ENCODE assay signal across 8 cellular contexts in the genomic region with DNA sequence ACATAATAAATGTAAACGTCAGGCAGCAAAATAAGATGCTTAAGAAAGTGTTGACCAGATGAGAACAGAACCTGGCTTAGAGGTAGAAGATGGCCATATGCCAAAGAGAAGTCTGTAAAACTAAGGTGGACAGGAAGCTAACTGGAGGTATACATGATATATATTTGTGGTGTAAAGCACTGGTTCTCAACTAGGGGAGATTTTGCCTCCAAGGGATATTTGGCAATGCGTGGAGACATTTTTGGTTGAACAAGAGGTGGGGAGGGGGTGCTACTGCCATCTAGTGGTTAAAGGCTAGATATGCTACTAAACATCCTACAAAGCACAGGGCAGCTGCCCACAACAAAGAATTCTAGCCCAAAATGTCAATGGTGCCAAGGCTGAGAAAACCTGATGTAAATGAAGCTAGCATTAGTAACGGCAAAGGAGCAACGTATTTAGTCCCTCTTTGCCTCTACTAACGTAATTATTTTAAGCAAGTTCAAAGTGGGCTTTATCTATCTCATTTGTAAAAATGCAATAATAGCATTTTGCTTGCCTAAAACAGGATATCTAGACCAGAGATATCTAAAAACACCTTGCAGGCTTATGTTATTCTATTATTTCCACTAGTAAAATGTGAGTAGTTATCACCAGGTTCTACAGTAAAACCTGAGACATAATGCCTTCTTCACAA.
DNase-seq lines count a peak whose midpoint lies in the region; ATAC-seq and TF ChIP-seq lines count a peak whose summit lies in the region.

No MANE protein-coding gene starts in this region.

- H3K4me2 ChIP-seq in OCI-LY3 (ENCODE audit: low read length): peak overlapping the region; percentile 42; the same call in 1 of the 2 replicates
- no peak overlapping the region for H3K4me2 ChIP-seq in neuronal stem cell (ENCODE audit: insufficient read depth, low read length, poor library complexity, severe bottlenecking)

- H3K9me3 ChIP-seq in OCI-LY3 (ENCODE audit: insufficient read depth, low read length) (0 out of 2 replicates have a peak, but pooled peaks cover 7% of the 10 kb centered on the region), neuronal stem cell (replicated peaks in 1 of 2; ENCODE audit: control insufficient read depth in 2 of 2, insufficient read depth in 1 of 2, low read depth in 1 of 2, low read length in 2 of 2) (peaks cover 0 to 10% of the 10 kb centered on the region in 2 donors), upper lobe of left lung (no peaks in the 10 kb centered on the region)

- H3K14ac ChIP-seq in neuronal stem cell (ENCODE audit: low read length): no peak overlapping the region

- peak overlapping the region; percentile 40; the same call in 1 of the 2 replicates for H2AFZ ChIP-seq in OCI-LY3 (ENCODE audit: low read depth, low read length)
- H2AFZ ChIP-seq in neuronal stem cell (ENCODE audit: low read length): no peak overlapping the region

- no peaks in the 10 kb centered on the region for H4K20me1 ChIP-seq in OCI-LY3 (ENCODE audit: insufficient read depth, low read length)

- H2AK5ac ChIP-seq in neuronal stem cell (ENCODE audit: low read depth, low read length): no peak overlapping the region

- H4K91ac ChIP-seq in neuronal stem cell (ENCODE audit: low read depth, low read length, poor library complexity): no peak overlapping the region

- H3K18ac ChIP-seq in neuronal stem cell (ENCODE audit: low read length): no peak overlapping the region

- WGBS in neuronal stem cell (ENCODE audit: extremely low coverage in 2 of 2, insufficient read length in 2 of 2, insufficient replicate concordance in 1 of 2), 2 donors: no CpG with 5 or more reads among the region's 5 CpGs
- 45 to 52% methylated on average over 5 of the region's 5 CpGs for WGBS in upper lobe of left lung, 2 donors

- H3K4me3 ChIP-seq in GM12875 (ENCODE audit: low read depth, low read length) (no peak overlapping the region), OCI-LY3 (ENCODE audit: low read length) (no peak overlapping the region), fibroblast of mammary gland (ENCODE audit: control insufficient read depth, low read depth, low read length) (no peak overlapping the region), neuronal stem cell (ENCODE audit: low read length in 2 of 2) (no peak overlapping the region), upper lobe of left lung (no peak overlapping the region)

- no peak overlapping the region for H3K9ac ChIP-seq in OCI-LY3 (ENCODE audit: low read length)
- H3K9ac ChIP-seq in neuronal stem cell (ENCODE audit: low read depth, low read length, poor library complexity): no peak overlapping the region

- peak; percentile 55 for DNase-seq in A172 (ENCODE audit: low spot score)
- peak; percentile 10 for DNase-seq in HuH-7.5 (ENCODE audit: low spot score)
- DNase-seq in activated CD8-positive, alpha-beta memory T cell treated with anti-CD3 and anti-CD28 coated beads, Interleukin-2, amount 50 U/mL, for 24 hours (ENCODE audit: extremely low read depth): peak; percentile 1
- DNase-seq in fibroblast of mammary gland (ENCODE audit: low read depth): peak; percentile 74
- peak; percentile 54 for DNase-seq in neuronal stem cell (ENCODE audit: low spot score)
- DNase-seq in upper lobe of left lung: peak in 1 of 2 donors; percentile 29

- H2BK5ac ChIP-seq in neuronal stem cell (ENCODE audit: low read length): no peak overlapping the region

- H3K27me3 ChIP-seq in OCI-LY3 (ENCODE audit: low read depth, low read length): no peaks in the 10 kb centered on the region
- no peaks in the 10 kb centered on the region for H3K27me3 ChIP-seq in neuronal stem cell (ENCODE audit: control insufficient read depth in 3 of 3, insufficient read depth in 3 of 3, low read depth in 1 of 3, low read length in 3 of 3)
- H3K27me3 ChIP-seq in upper lobe of left lung: no peaks in the 10 kb centered on the region

- H2BK120ac ChIP-seq in neuronal stem cell (ENCODE audit: low read depth, low read length): no peak overlapping the region

- H2BK12ac ChIP-seq in neuronal stem cell (ENCODE audit: low read length): no peak overlapping the region

- no peak overlapping the region for H4K8ac ChIP-seq in neuronal stem cell (ENCODE audit: low read depth, low read length)

- TF ChIP-seq POLR2A in upper lobe of left lung (IDR thresholded peaks at IDR 0.05): no peak

- H3K4me1 ChIP-seq in OCI-LY3 (ENCODE audit: low read length) (peaks cover 22% of the 10 kb centered on the region), neuronal stem cell (ENCODE audit: control insufficient read depth in 2 of 2, insufficient read depth in 1 of 2, low read depth in 1 of 2, low read length in 2 of 2) (peaks cover 0 to 2% of the 10 kb centered on the region in 2 donors), upper lobe of left lung (no peaks in the 10 kb centered on the region)

- ATAC-seq in upper lobe of left lung (ENCODE audit: low FRiP score in 2 of 2): peak; percentile 78 to 85

- no peaks in the 10 kb centered on the region for H3K79me1 ChIP-seq in neuronal stem cell (ENCODE audit: low read depth, low read length)

- no peak overlapping the region for H3K4ac ChIP-seq in neuronal stem cell (ENCODE audit: low read length)

- H3K27ac ChIP-seq in OCI-LY3 (ENCODE audit: low read length) (no peak overlapping the region), neuronal stem cell (replicated peaks; ENCODE audit: low read length) (no peak overlapping the region), upper lobe of left lung (no peak overlapping the region)

- H3K23ac ChIP-seq in neuronal stem cell (ENCODE audit: low read depth, low read length, poor library complexity): no peak overlapping the region

- TF ChIP-seq EP300 in upper lobe of left lung (IDR thresholded peaks at IDR 0.05): no peak

- TF ChIP-seq CTCF in GM12875 (IDR thresholded peaks at IDR 0.05; ENCODE audit: borderline replicate concordance, insufficient read depth, low read depth, low read length): peak; percentile 69
- peak; percentile 65 for TF ChIP-seq CTCF in OCI-LY3 (IDR thresholded peaks at IDR 0.05; ENCODE audit: low read depth, low read length)
- peak; percentile 93 for TF ChIP-seq CTCF in fibroblast of mammary gland (conservative IDR thresholded peaks at IDR 0.05; ENCODE audit: control insufficient read depth, insufficient read depth, low read depth, low read length)
- peak; percentile 60 to 76 (median 65) for TF ChIP-seq CTCF in upper lobe of left lung (IDR thresholded peaks at IDR 0.05)

- H3K79me2 ChIP-seq in OCI-LY3 (ENCODE audit: low read length): no peaks in the 10 kb centered on the region

- H2BK15ac ChIP-seq in neuronal stem cell (ENCODE audit: low read length): no peak overlapping the region

- peaks cover 17% of the 10 kb centered on the region for H3K36me3 ChIP-seq in OCI-LY3 (replicated peaks; ENCODE audit: low read depth, low read length)
- no peaks in the 10 kb centered on the region for H3K36me3 ChIP-seq in neuronal stem cell (replicated peaks in 1 of 2; ENCODE audit: control insufficient read depth in 2 of 2, insufficient read depth in 2 of 2, low read length in 2 of 2)
- no peaks in the 10 kb centered on the region for H3K36me3 ChIP-seq in upper lobe of left lung
